Comparison of ENCODE assay signal across 8 cellular contexts in genomic region chr1:47507921-47508894, GRCh38.
DNase-seq lines count a peak whose midpoint lies in the region; ATAC-seq, FAIRE-seq and TF ChIP-seq lines count a peak whose summit lies in the region.

No MANE protein-coding gene starts in this region.

- H2AK5ac ChIP-seq in H1 (ENCODE audit: low read depth, low read length), result no peak overlapping the region

- H3K27me3 ChIP-seq in H1 (replicated peaks in 1 of 4; ENCODE audit: control insufficient read depth in 3 of 4, extremely low read depth in 1 of 4, insufficient read depth in 3 of 4, low read length in 3 of 4) (peaks cover 22 to 53% (median 47%) of the 10 kb centered on the region in 4 experiments), thyroid gland (peaks cover 12% of the 10 kb centered on the region)

- no peak overlapping the region for H2AFZ ChIP-seq in H1 (ENCODE audit: low read length)

- ATAC-seq in SK-N-SH treated with all-trans-retinoic acid at 6 μM for 48 hours, result peak; percentile 68
- ATAC-seq in naive thymus-derived CD8-positive, alpha-beta T cell, result peak; percentile 64 to 68

- H3K23ac ChIP-seq in H1 (ENCODE audit: insufficient read length), result no peak overlapping the region

- no peaks in the 10 kb centered on the region for H3K9me3 ChIP-seq in H1 (ENCODE audit: insufficient read depth in 2 of 2, low read depth in 1 of 2, low read length in 1 of 2)
- no peaks in the 10 kb centered on the region for H3K9me3 ChIP-seq in thyroid gland

- CTCF ChIA-PET in H1 (lab: Charles Lee; ENCODE audit: partially characterized antibody), result interaction anchor here (0.6 to 3.6 kb wide), 20 partner anchors 9 to 218 kb away, joined by 3 to 29 read pairs (median 3); partner anchors contain the start of gene FOXD2

- peak; percentile 7 for DNase-seq in NCI-H146 (lab: John Stamatoyannopoulos, UW)
- no peak for DNase-seq in NCI-H146 treated with DMSO at 0.1 percent for 48 hours (lab: John Stamatoyannopoulos, UW; ENCODE audit: unreplicated experiment)
- DNase-seq in H1 (ENCODE audit: low read depth in 1 of 2, low spot score in 2 of 2), result peak in 1 of 2 experiments; percentile 57
- peak in 2 of 10 donors; percentile 5 to 10 for DNase-seq in naive thymus-derived CD8-positive, alpha-beta T cell
- peak; percentile 17 to 25 for DNase-seq in thyroid gland
- DNase-seq in mucosa of gallbladder (ENCODE audit: low spot score), result no peak
- DNase-seq in dedifferentiated amniotic fluid mesenchymal stem cell (ENCODE audit: extremely low spot score), result no peak

- H2BK120ac ChIP-seq in H1 (replicated peaks; ENCODE audit: low read depth, low read length), result no peak overlapping the region

- no peak overlapping the region for H2BK12ac ChIP-seq in H1 (ENCODE audit: low read depth, low read length)

- no peak overlapping the region for H4K91ac ChIP-seq in H1 (replicated peaks; ENCODE audit: insufficient read length, low read length)

- no peak overlapping the region for H3K56ac ChIP-seq in H1 (replicated peaks; ENCODE audit: insufficient read length, low read depth, low read length)

- H4K5ac ChIP-seq in H1 (ENCODE audit: insufficient read length, low read depth, low read length), result no peak overlapping the region

- intact Hi-C loops in thyroid gland (cut with DNase I), result no loop called here

- H4K20me1 ChIP-seq in H1 (replicated peaks in 1 of 2; ENCODE audit: control insufficient read depth in 1 of 2, insufficient read depth in 2 of 2, low read length in 2 of 2), result peaks cover 0 to 3% of the 10 kb centered on the region in 2 experiments

- no peak for TF ChIP-seq EP300 in H1 (IDR thresholded peaks at IDR 0.05; ENCODE audit: borderline replicate concordance in 1 of 2, low read depth in 2 of 2, low read length in 2 of 2)

- H3K4me2 ChIP-seq in H1 (ENCODE audit: insufficient read depth in 1 of 2, low read depth in 2 of 2, low read length in 2 of 2), result peak overlapping the region; percentile 76 to 78

- no peak overlapping the region; the same call in 1 of the 2 replicates for H4K8ac ChIP-seq in H1 (ENCODE audit: extremely low read depth, insufficient read depth, low read length)

- peaks cover 0 to 4% (median 3%) of the 10 kb centered on the region in 4 donors for H3K4me1 Mint-ChIP-seq in naive thymus-derived CD8-positive, alpha-beta T cell

- POLR2A ChIA-PET in H1 (lab: Charles Lee; ENCODE audit: partially characterized antibody), result interaction anchor here (1.0 kb wide), 1 partner anchor 9 kb away, joined by 6 read pairs; no protein-coding TSS in a partner anchor
- POLR2A ChIA-PET in naive thymus-derived CD8-positive, alpha-beta T cell (lab: Charles Lee), result no interaction called here

- WGBS in H1 (ENCODE audit: extremely low coverage in 1 of 2, insufficient coverage in 1 of 2, insufficient read length in 1 of 2, insufficient replicate concordance in 2 of 2, low coverage in 1 of 2, low lambda C conversion rate in 2 of 2, missing lambda C conversion rate in 1 of 2), 2 experiments, result 4% methylated on average over 54 of the region's 82 CpGs; no CpG with 5 or more reads in 1 of the 2 experiments
- WGBS in thyroid gland, 2 donors, result 3% methylated on average over 30 to 59 of the region's 82 CpGs

- H3K27me3 Mint-ChIP-seq in naive thymus-derived CD8-positive, alpha-beta T cell, result peaks cover 50 to 85% (median 70%) of the 10 kb centered on the region in 5 donors

- no peak overlapping the region for H2BK20ac ChIP-seq in H1 (ENCODE audit: low read length)

- H3K79me2 ChIP-seq in H1 (ENCODE audit: control insufficient read depth in 1 of 2, insufficient read depth in 2 of 2, low read length in 2 of 2), result no peaks in the 10 kb centered on the region

- H3K4me1 ChIP-seq in H1 (replicated peaks in 1 of 4; ENCODE audit: control insufficient read depth in 3 of 4, insufficient read depth in 4 of 4, low read length in 3 of 4) (peaks cover 0 to 5% (median 2%) of the 10 kb centered on the region in 4 experiments; a peak in 3 of 7 replicates), thyroid gland (peaks cover 4% of the 10 kb centered on the region in 2 donors)

- no peak overlapping the region for H3K18ac ChIP-seq in H1 (ENCODE audit: extremely low read depth, low read length)

- no peaks in the 10 kb centered on the region for H3K36me3 ChIP-seq in H1 (ENCODE audit: control insufficient read depth in 2 of 4, insufficient read depth in 4 of 4, low read length in 3 of 4)
- H3K36me3 ChIP-seq in thyroid gland, result no peaks in the 10 kb centered on the region

- peaks cover 0 to 26% (median 2%) of the 10 kb centered on the region in 3 donors for H3K36me3 Mint-ChIP-seq in naive thymus-derived CD8-positive, alpha-beta T cell

- TF ChIP-seq POLR2A in H1 (IDR thresholded peaks at IDR 0.05; ENCODE audit: control extremely low read depth in 1 of 2, low read depth in 2 of 2, low read length in 2 of 2) (no peak), thyroid gland (IDR thresholded peaks at IDR 0.05) (no peak)

- no peak overlapping the region for H3K14ac ChIP-seq in H1 (ENCODE audit: insufficient read length)

- H2BK15ac ChIP-seq in H1 (ENCODE audit: low read length), result no peak overlapping the region

- H3K4me3 ChIP-seq in H1 (ENCODE audit: extremely low read depth in 1 of 4, insufficient read depth in 2 of 4, low read depth in 3 of 4, low read length in 4 of 4) (peak overlapping the region; percentile 32 to 66 (median 43)), thyroid gland (replicated peaks in 1 of 3) (peak overlapping the region in 2 of 3 donors; percentile 17 to 21)

- no peaks in the 10 kb centered on the region for H3K79me1 ChIP-seq in H1 (ENCODE audit: low read depth, low read length)

- H3K4ac ChIP-seq in H1 (replicated peaks; ENCODE audit: insufficient read length, low read depth, low read length), result no peak overlapping the region

- H3K27ac ChIP-seq in H1 (ENCODE audit: low read depth, low read length) (no peak overlapping the region), thyroid gland (no peak overlapping the region)

- no peak overlapping the region for H3K9ac ChIP-seq in H1 (replicated peaks in 1 of 4; ENCODE audit: extremely low read depth in 1 of 4, low read depth in 3 of 4, low read length in 3 of 4)

- peaks cover 0 to 20% (median 2%) of the 10 kb centered on the region in 9 donors for H3K9me3 Mint-ChIP-seq in naive thymus-derived CD8-positive, alpha-beta T cell

- TF ChIP-seq CTCF in H1 (IDR thresholded peaks at IDR 0.05; ENCODE audit: control extremely low read depth in 1 of 3, insufficient read depth in 1 of 3, low read depth in 1 of 3, low read length in 3 of 3), result no peak
- no peak for TF ChIP-seq CTCF in thyroid gland (IDR thresholded peaks at IDR 0.05)

- H3K23me2 ChIP-seq in H1 (ENCODE audit: low read depth, low read length), result peaks cover 13% of the 10 kb centered on the region; the same call in 1 of the 2 replicates

- H3K4me3 Mint-ChIP-seq in naive thymus-derived CD8-positive, alpha-beta T cell, result peak overlapping the region; percentile 63 to 85 (median 79)

- no peak overlapping the region for H3K27ac Mint-ChIP-seq in naive thymus-derived CD8-positive, alpha-beta T cell

- no peak for FAIRE-seq in H1 (lab: Jason Lieb, UNC)

- no peak for TF ChIP-seq RAD21 in H1 (IDR thresholded peaks at IDR 0.05 in 1 of 2, conservative IDR thresholded peaks at IDR 0.05 in 1 of 2; ENCODE audit: low read depth in 2 of 2, low read length in 2 of 2)

- H2BK5ac ChIP-seq in H1 (ENCODE audit: low read depth, low read length), result no peak overlapping the region

TF ChIP-seq in SK-N-SH treated with all-trans-retinoic acid at 6 μM for 48 hours, 23 proteins besides CTCF, POLR2A, EP300 and RAD21:
- TF ChIP-seq GLIS3 (CRISPR knock-in tag; IDR thresholded peaks at IDR 0.05), result no peak
- TF ChIP-seq ZNF70 (CRISPR knock-in tag; IDR thresholded peaks at IDR 0.05), result peak; percentile 46; the same call in 1 of the 2 replicates

TF ChIP-seq in H1, 55 proteins besides CTCF, POLR2A, EP300 and RAD21:
- no peak for TF ChIP-seq BCL11A (IDR thresholded peaks at IDR 0.05; ENCODE audit: low read depth in 2 of 2, low read length in 2 of 2)
- peak; percentile 70 for TF ChIP-seq E2F6 (IDR thresholded peaks at IDR 0.05)
- no peak for TF ChIP-seq SIN3A (conservative IDR thresholded peaks at IDR 0.05 in 1 of 2, IDR thresholded peaks at IDR 0.05 in 1 of 2; ENCODE audit: low read depth in 1 of 2, low read length in 2 of 2)
- peak; percentile 76 for TF ChIP-seq EZH2 (IDR thresholded peaks at IDR 0.05; ENCODE audit: low read depth, low read length, severe bottlenecking)
- no peak for TF ChIP-seq BRCA1 (IDR thresholded peaks at IDR 0.05; ENCODE audit: low read depth, low read length)
- no peak for TF ChIP-seq ATF3 (IDR thresholded peaks at IDR 0.05; ENCODE audit: insufficient read depth, low read depth, low read length)
- no peak for TF ChIP-seq SP2 (IDR thresholded peaks at IDR 0.05; ENCODE audit: low read length)
- TF ChIP-seq SUZ12 (IDR thresholded peaks at IDR 0.05; ENCODE audit: low read length), result peak; percentile 89
- no peak for TF ChIP-seq ASH2L (IDR thresholded peaks at IDR 0.05; ENCODE audit: low read length)
- TF ChIP-seq ZNF274 (IDR thresholded peaks at IDR 0.05; ENCODE audit: borderline replicate concordance, extremely low read depth, low read length), result no peak
- peak; percentile 58 for TF ChIP-seq KDM4A (IDR thresholded peaks at IDR 0.05; ENCODE audit: low read depth, low read length, severe bottlenecking)
- TF ChIP-seq SP1 (IDR thresholded peaks at IDR 0.05; ENCODE audit: low read depth, low read length), result no peak
- no peak for TF ChIP-seq TAF1 (IDR thresholded peaks at IDR 0.05; ENCODE audit: low read depth, low read length)
TF ChIP-seq in H1: peak in this region for 4.

Comparison
In these comparisons a context has a peak if more than half of its experiments do, and no peak if none do; other contexts are left out.
1. DNase-seq: peak in NCI-H146 (single experiment) and thyroid gland (2 of 2); none in NCI-H146 treated with DMSO at 0.1 percent for 48 hours (single experiment), mucosa of gallbladder (single experiment) and dedifferentiated amniotic fluid mesenchymal stem cell (single experiment).